39 cellular contexts compared by ENCODE assay signal in the genomic region with DNA sequence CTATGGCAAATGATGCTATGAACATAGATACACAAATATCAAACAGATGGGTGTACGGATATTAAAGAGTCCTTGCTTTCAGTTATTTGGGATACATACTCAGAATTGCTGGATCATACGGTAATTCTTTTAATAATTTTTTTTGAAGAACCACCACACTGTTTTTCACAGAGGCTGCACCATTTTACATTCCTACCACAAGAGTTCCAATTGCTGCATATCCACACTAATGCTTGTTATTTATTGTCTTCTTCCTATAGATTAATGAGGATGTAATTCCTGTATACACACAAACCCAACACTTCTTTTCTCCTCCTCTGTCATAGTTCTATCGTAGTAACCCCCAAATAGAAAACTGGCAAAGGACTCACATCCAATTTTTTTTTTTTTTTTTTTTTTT. TPM values are rescaled to one million over a fixed set of nuclear protein-coding genes. Genes with fewer than 3 reads are reported as not detected.
A peak's percentile ranks its signal among the peaks of the same experiment; 100 is the strongest.
DNase-seq lines count a peak whose midpoint lies in the region; ATAC-seq, FAIRE-seq and TF ChIP-seq lines count a peak whose summit lies in the region.
"Had no signal": no experiment of that assay in that cellular context is flagged by ENCODE, and none has a peak within 500 bp of the region (broad histone marks: within the 10 kb centered on the region; RNA-seq: fewer than 3 reads in every experiment).

No MANE protein-coding gene starts in this region.

- H3K4me3 ChIP-seq in HepG2 (replicated peaks in 1 of 3; ENCODE audit: insufficient read depth in 1 of 3, low read depth in 2 of 3, low read length in 3 of 3) (no peak overlapping the region), right lobe of liver (no peak overlapping the region), choroid plexus epithelial cell (ENCODE audit: low read depth, low read length) (no peak overlapping the region)
- H3K4me3 ChIP-seq: lung, mucosa of descending colon, SK-N-MC, stomach, thyroid gland had no signal

- TF ChIP-seq POLR2A in HepG2 (IDR thresholded peaks at IDR 0.05; ENCODE audit: insufficient read depth in 1 of 2, low read depth in 2 of 2, low read length in 2 of 2) (no peak), right lobe of liver (IDR thresholded peaks at IDR 0.05) (no peak)

- no TSS peak for BruUV-seq in HepG2 (replicated peaks; lab: Mats Ljungman, UMichigan)

- H3K4me2 ChIP-seq in HepG2 (ENCODE audit: low read depth, low read length) = no peak overlapping the region

- POLR2A ChIA-PET in HepG2 (lab: Yijun Ruan, JAX) = no interaction called here

- H3K9me3 Mint-ChIP-seq in type B pancreatic cell = no peaks in the 10 kb centered on the region
- H3K9me3 Mint-ChIP-seq: activated CD4-positive, alpha-beta memory T cell treated with anti-CD3 and anti-CD28 coated beads, Interleukin-2, amount 10 ng/mL, durations not matched to agents 7 days and 5 days; activated naive CD4-positive, alpha-beta T cell treated with anti-CD3 and anti-CD28 coated beads, Interleukin-2, amount 50 U/mL, for 24 hours; activated T-helper 17 cell treated with anti-CD3 and anti-CD28 coated beads, Interleukin-2, amount 50 U/mL, for 72 hours; CD8-positive, alpha-beta T cell; effector memory CD8-positive, alpha-beta T cell had no signal

- no peak for FAIRE-seq in HepG2 (lab: Jason Lieb, UNC)
- FAIRE-seq: A204.1, GM12891, H54 had no signal

- H4K20me1 ChIP-seq in HepG2 (ENCODE audit: insufficient read depth, low read length) = no peaks in the 10 kb centered on the region

- no peak for TF ChIP-seq RAD21 in HepG2 (CRISPR knock-in tag; IDR thresholded peaks at IDR 0.05)

- H3K36me3 Mint-ChIP-seq in type B pancreatic cell = peaks cover 4% of the 10 kb centered on the region

- H3K27ac ChIP-seq in HepG2 (ENCODE audit: extremely low read length, insufficient read depth, low read length) = no peak overlapping the region
- no peak overlapping the region for H3K27ac ChIP-seq in right lobe of liver
- H3K27ac ChIP-seq in foreskin keratinocyte = no peak overlapping the region
- H3K27ac ChIP-seq: HL-60, SK-N-MC, stomach, thyroid gland had no signal

- no peak overlapping the region for H3K27ac Mint-ChIP-seq in type B pancreatic cell
- H3K27ac Mint-ChIP-seq: activated CD4-positive, alpha-beta memory T cell treated with anti-CD3 and anti-CD28 coated beads, Interleukin-2, amount 10 ng/mL, durations not matched to agents 7 days and 5 days; activated naive CD4-positive, alpha-beta T cell treated with anti-CD3 and anti-CD28 coated beads, Interleukin-2, amount 50 U/mL, for 24 hours; activated T-helper 17 cell treated with anti-CD3 and anti-CD28 coated beads, Interleukin-2, amount 50 U/mL, for 72 hours; B cell; CD8-positive, alpha-beta T cell had no signal

- H3K79me2 ChIP-seq in HepG2 (ENCODE audit: insufficient read depth, low read length) = no peaks in the 10 kb centered on the region

- no peak for DNase-seq in HepG2 (ENCODE audit: low spot score)
- no peak for DNase-seq in right lobe of liver
- DNase-seq in choroid plexus epithelial cell (ENCODE audit: low read depth) = no peak
- DNase-seq in foreskin keratinocyte = no peak
- no peak for DNase-seq in type B pancreatic cell (ENCODE audit: extremely low spot score, unreplicated experiment)
- no peak for DNase-seq in NCI-H1092 (lab: John Stamatoyannopoulos, UW)
- DNase-seq in SHP77 treated with DMSO at 0.1 percent for 48 hours (lab: John Stamatoyannopoulos, UW) = no peak
- DNase-seq: activated CD4-positive, alpha-beta memory T cell treated with anti-CD3 and anti-CD28 coated beads, Interleukin-2, amount 10 ng/mL, durations not matched to agents 7 days and 5 days; activated CD4-positive, CD25-positive, alpha-beta regulatory T cell treated with anti-CD3 and anti-CD28 coated beads, Interleukin-2, amount 50 U/mL, for 72 hours; anterior cingulate cortex; caudate nucleus; CD8-positive, alpha-beta T cell; effector memory CD8-positive, alpha-beta T cell; hippocampal formation; MM.1S; mucosa of descending colon; NCI-H1417; NCI-H2029; NCI-H2227 treated with DMSO at 0.1 percent for 48 hours; NCI-H526; OCI-M1; stimulated activated CD4-positive, alpha-beta T cell treated with anti-CD3 and anti-CD28 coated beads, Interleukin-12 subunit alpha, Interleukin-12 subunit beta, amount 100 ng/mL, for 4 hours; stimulated activated CD4-positive, alpha-beta T cell treated with anti-CD3 and anti-CD28 coated beads, Interleukin-4, amount 100 ng/mL, for 1 hour; stomach; T-helper 17 cell; thyroid gland had no signal

- in situ Hi-C loops in HepG2 (cut with HindIII; ENCODE audit: extremely low pct_ligation_motif_present, low pct_unique_long_range_greater_than_20kb) = no loop called here

- H3K9ac ChIP-seq in HepG2 (ENCODE audit: insufficient read depth, low read depth, low read length) = no peak overlapping the region

- H3K9me3 ChIP-seq in HepG2 (ENCODE audit: low read length) = no peaks in the 10 kb centered on the region
- H3K9me3 ChIP-seq in right lobe of liver = no peaks in the 10 kb centered on the region
- H3K9me3 ChIP-seq: mucosa of descending colon, stomach, thyroid gland had no signal

- intact Hi-C loops in HepG2 (cut with micrococcal nuclease; ENCODE audit: unreplicated experiment) (no loop called here), right lobe of liver (cut with DNase I) (no loop called here)

- no peaks in the 10 kb centered on the region for H3K4me1 Mint-ChIP-seq in type B pancreatic cell (ENCODE audit: unreplicated experiment)
- H3K4me1 Mint-ChIP-seq: activated CD4-positive, alpha-beta memory T cell treated with anti-CD3 and anti-CD28 coated beads, Interleukin-2, amount 10 ng/mL, durations not matched to agents 7 days and 5 days had no signal

- ATAC-seq in HepG2 (peak; percentile 10; the same call in 2 of the 3 replicates), right lobe of liver (no peak), foreskin keratinocyte (no peak), HG02588 (IDR thresholded peaks at IDR 0.05; ENCODE audit: unreplicated experiment) (no peak)
- ATAC-seq: activated T-helper 17 cell treated with anti-CD3 and anti-CD28 coated beads, Interleukin-2, amount 50 U/mL, for 72 hours; CD8-positive, alpha-beta T cell; effector memory CD8-positive, alpha-beta T cell; esophagus mucosa; mucosa of descending colon; right cardiac atrium; T-helper 17 cell had no signal

- no peak overlapping the region for H2AFZ ChIP-seq in HepG2 (ENCODE audit: low read length)

- no peaks in the 10 kb centered on the region for H3K27me3 Mint-ChIP-seq in type B pancreatic cell
- H3K27me3 Mint-ChIP-seq: activated CD4-positive, alpha-beta memory T cell treated with anti-CD3 and anti-CD28 coated beads, Interleukin-2, amount 10 ng/mL, durations not matched to agents 7 days and 5 days; activated naive CD4-positive, alpha-beta T cell treated with anti-CD3 and anti-CD28 coated beads, Interleukin-2, amount 50 U/mL, for 24 hours; activated T-helper 17 cell treated with anti-CD3 and anti-CD28 coated beads, Interleukin-2, amount 50 U/mL, for 72 hours; B cell; effector memory CD8-positive, alpha-beta T cell; T-helper 17 cell had no signal

- TF ChIP-seq CTCF in HepG2 (CRISPR knock-in tag; IDR thresholded peaks at IDR 0.05) (no peak), right lobe of liver (IDR thresholded peaks at IDR 0.05) (no peak), choroid plexus epithelial cell (conservative IDR thresholded peaks at IDR 0.05; ENCODE audit: low read depth, low read length) (peak; percentile 45), foreskin keratinocyte (conservative IDR thresholded peaks at IDR 0.05) (peak; percentile 28), type B pancreatic cell (conservative IDR thresholded peaks at IDR 0.05) (peak; percentile 29)

- H3K36me3 ChIP-seq in HepG2 (replicated peaks in 1 of 2; ENCODE audit: control insufficient read depth in 1 of 2, insufficient read depth in 2 of 2, low read length in 2 of 2) = peaks cover 2 to 3% of the 10 kb centered on the region in 2 experiments; a peak in 2 of 5 replicates
- H3K36me3 ChIP-seq in right lobe of liver = peaks cover 0 to 44% (median 12%) of the 10 kb centered on the region in 4 donors
- H3K36me3 ChIP-seq: thyroid gland had no signal

- CTCF ChIA-PET in HepG2 (lab: Yijun Ruan, JAX; ENCODE audit: low intra/inter-chr PET ratio, low total read pairs) = no interaction called here

- H3K27me3 ChIP-seq in HepG2 (ENCODE audit: control insufficient read depth in 1 of 2, insufficient read depth in 2 of 2, low read length in 2 of 2) (no peaks in the 10 kb centered on the region), right lobe of liver (no peaks in the 10 kb centered on the region), foreskin keratinocyte (no peaks in the 10 kb centered on the region)
- H3K27me3 ChIP-seq: stomach, thyroid gland had no signal

- WGBS in HepG2 (ENCODE audit: low lambda C conversion rate) = over 99% methylated on average over 3 of the region's 3 CpGs
- 89% methylated on average over 3 of the region's 3 CpGs for WGBS in right lobe of liver (ENCODE audit: insufficient coverage, low coverage, low lambda C conversion rate, missing lambda C conversion rate)

- TF ChIP-seq EP300 in HepG2 (IDR thresholded peaks at IDR 0.05; ENCODE audit: low read depth in 2 of 2, low read length in 2 of 2) (no peak), HepG2 (CRISPR knock-in tag; IDR thresholded peaks at IDR 0.05; ENCODE audit: borderline replicate concordance) (no peak)

- no peak overlapping the region for H3K4me3 Mint-ChIP-seq in type B pancreatic cell
- H3K4me3 Mint-ChIP-seq: activated CD4-positive, alpha-beta memory T cell treated with anti-CD3 and anti-CD28 coated beads, Interleukin-2, amount 10 ng/mL, durations not matched to agents 7 days and 5 days; activated naive CD4-positive, alpha-beta T cell treated with anti-CD3 and anti-CD28 coated beads, Interleukin-2, amount 50 U/mL, for 24 hours; activated T-helper 17 cell treated with anti-CD3 and anti-CD28 coated beads, Interleukin-2, amount 50 U/mL, for 72 hours; B cell; CD8-positive, alpha-beta T cell; effector memory CD8-positive, alpha-beta T cell; T-helper 17 cell had no signal

- H3K4me1 ChIP-seq in HepG2 (ENCODE audit: insufficient read depth, low read length) = no peaks in the 10 kb centered on the region
- H3K4me1 ChIP-seq in right lobe of liver = no peaks in the 10 kb centered on the region
- no peaks in the 10 kb centered on the region for H3K4me1 ChIP-seq in foreskin keratinocyte
- H3K4me1 ChIP-seq: thyroid gland had no signal

RNA-seq across cellular contexts. Expression of a gene that starts 21.7 kb away (rescaled TPM):
- total RNA-seq in HepG2 (2016; rRNA removed; fragmentation: Illumina TruSeq; extraction: Trizol) (5.6 and 8.0 TPM in 2 replicates), right lobe of liver (100 to 1,000 TPM; 114 to 163 (median 130) TPM), foreskin keratinocyte (1.2 and 1.3 TPM in 2 replicates), type B pancreatic cell (ENCODE audit: low replicate concordance) (4.2 and 4.7 TPM in 2 replicates)
- 1.4 and 1.7 TPM in 2 replicates for total RNA-seq in HepG2 (2016; cell fraction: cytosol; rRNA removed; fragmentation: Illumina TruSeq; extraction: Trizol; ENCODE audit: low read depth)
- total RNA-seq in HepG2 (2016; cell fraction: insoluble cytoplasmic fraction; rRNA removed; fragmentation: Illumina TruSeq; extraction: Trizol) = 5.5 and 7.6 TPM in 2 replicates
- total RNA-seq in HepG2 (2016; cell fraction: membrane; rRNA removed; fragmentation: Illumina TruSeq; extraction: Trizol) = 3.5 and 4.0 TPM in 2 replicates
- total RNA-seq in HepG2 (2016; cell fraction: nucleus; rRNA removed; fragmentation: Illumina TruSeq; extraction: Trizol) = 8.1 and 9.2 TPM in 2 replicates
- polyA plus RNA-seq in HepG2 (2011; rRNA removed) (15.6 and 16.0 TPM in 2 replicates), foreskin keratinocyte (0.52 and 0.60 TPM in 2 replicates)
- polyA plus RNA-seq in HepG2 (2011; cell fraction: cytosol; rRNA removed) = 6.9 and 14.7 TPM in 2 replicates
- 2.4 and 4.1 TPM in 2 replicates for polyA plus RNA-seq in HepG2 (2011; cell fraction: nucleus; rRNA removed)
- polyA plus RNA-seq in HepG2 (2012) = 14.4 and 16.4 TPM in 2 replicates
- polyA plus RNA-seq in HepG2 (2016; cell fraction: cytosol; fragmentation: Illumina TruSeq; extraction: Trizol; ENCODE audit: low read depth) = 2.1 and 2.3 TPM in 2 replicates
- polyA plus RNA-seq in HepG2 (2016; cell fraction: insoluble cytoplasmic fraction; fragmentation: Illumina TruSeq; extraction: Trizol; ENCODE audit: low read depth) = 9.4 and 9.8 TPM in 2 replicates
- 4.1 and 4.5 TPM in 2 replicates for polyA plus RNA-seq in HepG2 (2016; cell fraction: membrane; fragmentation: Illumina TruSeq; extraction: Trizol; ENCODE audit: low read depth)
- polyA plus RNA-seq in HepG2 (2016; cell fraction: nucleus; fragmentation: Illumina TruSeq; extraction: Trizol; ENCODE audit: insufficient read depth, low read depth) = 12.9 and 15.8 TPM in 2 replicates
- polyA minus RNA-seq in HepG2 (2011; rRNA and poly(A)+ RNA removed; ENCODE audit: low replicate concordance) = 3.5 TPM in 1 of 2 replicates, not detected in the other
- polyA minus RNA-seq in HepG2 (2011; cell fraction: cytosol; rRNA and poly(A)+ RNA removed) = 11.8 and 16.6 TPM in 2 replicates
- 7.7 and 12.2 TPM in 2 replicates for polyA minus RNA-seq in HepG2 (2011; cell fraction: nucleus; rRNA and poly(A)+ RNA removed)
- polyA plus RNA-seq: neural cell had no signal

Comparison
In these comparisons a context has a peak if more than half of its experiments do, and no peak if none do; other contexts are left out.
1. RNA of a gene that starts 21.7 kb away (total RNA-seq): 114 to 163 TPM in right lobe of liver; 1.4 to 9.2 TPM in HepG2, 4.2 to 4.7 TPM in type B pancreatic cell and 1.2 to 1.3 TPM in foreskin keratinocyte; every median in the first group is over 10 times any median in the second.
2. CTCF ChIP-seq: peak in choroid plexus epithelial cell (single experiment), foreskin keratinocyte (single experiment) and type B pancreatic cell (single experiment); none in HepG2 (single experiment) and right lobe of liver (0 of 4).